Comparison of ENCODE assay signal across 11 cellular contexts in the genomic region with DNA sequence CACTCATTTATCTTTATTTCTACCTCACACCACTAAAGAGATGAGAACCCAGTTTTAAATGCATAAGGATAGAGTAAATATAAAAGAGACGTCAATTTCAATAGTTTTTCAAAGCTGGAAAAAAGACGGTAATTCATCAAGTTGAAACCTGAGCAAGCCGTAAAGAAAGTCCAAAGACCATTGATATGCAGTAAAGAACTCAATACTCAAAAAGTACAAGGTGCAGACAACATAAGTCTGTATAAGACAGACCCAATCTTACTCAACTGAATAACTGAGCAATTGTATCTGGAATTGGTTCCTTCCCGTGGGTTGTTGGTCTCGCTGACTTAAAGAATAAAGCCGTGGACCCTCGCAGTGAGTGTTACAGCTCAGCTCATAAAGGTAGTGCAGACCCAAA.
"Had no signal": no experiment of that assay in that cellular context is flagged by ENCODE, and none has a peak within 500 bp of the region (broad histone marks: within the 10 kb centered on the region; RNA-seq: fewer than 3 reads in every experiment).

No MANE protein-coding gene starts in this region.

- H3K9me3 ChIP-seq: HAP-1 had no signal

- H3K27ac Mint-ChIP-seq: GM23338, H9, HFFc6 had no signal

- FAIRE-seq: H1, H54 had no signal

- H3K4me2 ChIP-seq: GM23338 had no signal

- H2AFZ ChIP-seq: GM23248, GM23338 had no signal

- H3K4me3 Mint-ChIP-seq: GM23338, H9, HFFc6 had no signal

- H3K36me3 ChIP-seq: HAP-1 had no signal

- H3K4me3 ChIP-seq: GM23248, GM23338, HAP-1 had no signal

- ATAC-seq: GM23338, HCT116 had no signal

- H3K4me1 ChIP-seq: HAP-1 had no signal

- H3K27ac ChIP-seq: GM23248 had no signal

- DNase-seq: GM23248, GOT3, H7, H9, HCEC 1CT, HFFc6 had no signal
